Comparison of ENCODE assay signal across 11 cellular contexts in the genomic region with DNA sequence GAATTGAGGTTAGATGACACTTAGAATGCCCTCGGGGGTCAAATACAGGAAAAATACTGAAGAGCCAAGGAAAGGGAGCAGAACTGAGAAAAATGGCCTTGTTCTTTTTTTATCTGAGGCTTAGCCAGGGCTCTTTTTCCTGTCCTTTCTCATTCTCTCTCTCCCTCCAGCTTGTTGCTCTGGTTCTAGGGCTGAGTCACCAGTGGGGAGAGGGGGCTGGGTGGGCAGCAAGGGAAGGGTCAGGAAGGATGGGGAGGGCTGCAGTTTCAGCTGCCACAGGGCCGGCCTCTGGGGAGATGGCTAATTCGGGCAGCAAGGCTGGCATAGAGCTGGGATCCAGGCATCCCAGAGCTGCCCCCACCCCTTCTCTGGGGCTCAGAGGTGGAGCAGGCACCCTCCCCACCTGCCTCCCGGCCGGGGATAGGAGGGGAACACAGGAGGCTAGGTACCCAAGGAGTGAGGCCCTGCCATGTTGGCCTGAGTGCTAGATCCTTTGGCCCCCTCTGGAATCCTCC. TPM values are rescaled to one million over a fixed set of nuclear protein-coding genes. Genes with fewer than 3 reads are reported as not detected.
DNase-seq lines count a peak whose midpoint lies in the region; ATAC-seq and TF ChIP-seq lines count a peak whose summit lies in the region.
"Had no signal": no experiment of that assay in that cellular context is flagged by ENCODE, and none has a peak within 500 bp of the region (broad histone marks: within the 10 kb centered on the region; RNA-seq: fewer than 3 reads in every experiment).

No MANE protein-coding gene starts in this region.

- H3K4me3 Mint-ChIP-seq in T-helper 17 cell (no peak overlapping the region), osteocyte (ENCODE audit: unreplicated experiment) (peak overlapping the region; percentile 59)

- H3K36me3 Mint-ChIP-seq in T-helper 17 cell (ENCODE audit: low read depth) (no peaks in the 10 kb centered on the region), osteocyte (ENCODE audit: unreplicated experiment) (peaks cover 1% of the 10 kb centered on the region)

- no peak overlapping the region for H3K27ac ChIP-seq in WERI-Rb-1

- no peaks in the 10 kb centered on the region for H3K27me3 ChIP-seq in WERI-Rb-1 (ENCODE audit: insufficient read depth, low read depth, severe bottlenecking)

- TF ChIP-seq CTCF in AG10803 (conservative IDR thresholded peaks at IDR 0.05; ENCODE audit: low read length): no peak
- TF ChIP-seq CTCF in fibroblast of mammary gland (conservative IDR thresholded peaks at IDR 0.05; ENCODE audit: control insufficient read depth, insufficient read depth, low read depth, low read length): no peak
- TF ChIP-seq CTCF in osteocyte (IDR thresholded peaks at IDR 0.05): no peak
- no peak for TF ChIP-seq CTCF in WERI-Rb-1 (IDR thresholded peaks at IDR 0.05; ENCODE audit: low read depth, low read length)

- ATAC-seq in T-helper 17 cell: no peak
- no peak for ATAC-seq in GM21423 (IDR thresholded peaks at IDR 0.05; ENCODE audit: unreplicated experiment)

- H3K4me3 ChIP-seq in AG10803 (ENCODE audit: low read length) (peak overlapping the region; percentile 15; the same call in 1 of the 2 replicates), fibroblast of mammary gland (ENCODE audit: control insufficient read depth, low read depth, low read length) (no peak overlapping the region), WERI-Rb-1 (ENCODE audit: low read depth, low read length) (no peak overlapping the region)

- H3K4me1 Mint-ChIP-seq in T-helper 17 cell (peaks cover 29% of the 10 kb centered on the region), osteocyte (ENCODE audit: unreplicated experiment) (peaks cover 85% of the 10 kb centered on the region)

- no peaks in the 10 kb centered on the region for H3K9me3 Mint-ChIP-seq in osteocyte (ENCODE audit: unreplicated experiment)

- H3K27me3 Mint-ChIP-seq in T-helper 17 cell (no peaks in the 10 kb centered on the region), osteocyte (ENCODE audit: unreplicated experiment) (no peaks in the 10 kb centered on the region)

- DNase-seq in AG10803 (ENCODE audit: low read depth) (no peak), T-helper 17 cell (no peak), fibroblast of mammary gland (ENCODE audit: low read depth) (peak; percentile 53), osteocyte (ENCODE audit: extremely low spot score, unreplicated experiment) (no peak), WERI-Rb-1 (no peak), NCI-H524 treated with DMSO at 0.1 percent for 48 hours (lab: John Stamatoyannopoulos, UW) (no peak), NCI-H1092 (lab: John Stamatoyannopoulos, UW) (no peak)
- DNase-seq: midbrain; NCI-H2107; stimulated activated CD4-positive, alpha-beta T cell treated with anti-CD3 and anti-CD28 coated beads, Interleukin-4, amount 100 ng/mL, for 1 hour had no signal

- peak overlapping the region; percentile 68 for H3K27ac Mint-ChIP-seq in T-helper 17 cell
- peak overlapping the region; percentile 95 for H3K27ac Mint-ChIP-seq in osteocyte (ENCODE audit: unreplicated experiment)

- H3K36me3 ChIP-seq in WERI-Rb-1: peaks cover 9% of the 10 kb centered on the region

- H3K9me3 ChIP-seq in T-helper 17 cell (ENCODE audit: control insufficient read depth, low read length, poor library complexity, severe bottlenecking) (no peaks in the 10 kb centered on the region), WERI-Rb-1 (ENCODE audit: severe bottlenecking) (no peaks in the 10 kb centered on the region)

RNA-seq across cellular contexts. Expression of a gene that starts 3.9 kb away (rescaled TPM):
- total RNA-seq in T-helper 17 cell (10 to 100 TPM in 1 of 2 donors, 1 to 10 TPM in 1; 8.0 to 10.6 TPM), osteocyte (201 and 221 TPM in 2 replicates)

RNA-seq across cellular contexts. Expression of a gene that starts 35.3 kb away (rescaled TPM):
- total RNA-seq in T-helper 17 cell (10 to 100 TPM; 19.9 to 20.9 TPM), osteocyte (66.2 and 67.0 TPM in 2 replicates)

Comparison
In these comparisons a context has a peak if more than half of its experiments do, and no peak if none do; other contexts are left out.
1. RNA of a gene that starts 3.9 kb away (total RNA-seq): 201 to 221 TPM in osteocyte; 8.0 to 10.6 TPM in T-helper 17 cell; every median in the first group is over 10 times any median in the second.